ENCODE assay signal across 1 cellular context in genomic region chr18:9086624-9087023, GRCh38.
A peak's percentile ranks its signal among the peaks of the same experiment; 100 is the strongest.
TF ChIP-seq lines count a peak whose summit lies in the region.

No MANE protein-coding gene starts in this region.

TF ChIP-seq in K562, 482 proteins besides CTCF, POLR2A, EP300 and RAD21:
- TF ChIP-seq TAF9B (IDR thresholded peaks at IDR 0.05; ENCODE audit: partially characterized antibody) = no peak
- TF ChIP-seq ZFP1 (CRISPR knock-in tag; IDR thresholded peaks at IDR 0.05) = no peak
- TF ChIP-seq ZZZ3 (IDR thresholded peaks at IDR 0.05) = no peak
- no peak for TF ChIP-seq PATZ1 (CRISPR knock-in tag; IDR thresholded peaks at IDR 0.05; ENCODE audit: borderline replicate concordance)
- peak; percentile 95 for TF ChIP-seq ZNF316 (IDR thresholded peaks at IDR 0.05)
- TF ChIP-seq MAFK (IDR thresholded peaks at IDR 0.05; ENCODE audit: low read length) = peak; percentile 61; the same call in 1 of the 2 replicates
- no peak for TF ChIP-seq HDAC6 (IDR thresholded peaks at IDR 0.05; ENCODE audit: low read depth, low read length)
- TF ChIP-seq HDAC3 (IDR thresholded peaks at IDR 0.05; ENCODE audit: borderline replicate concordance, partially characterized antibody) = no peak
- TF ChIP-seq GTF2F1 (IDR thresholded peaks at IDR 0.05; ENCODE audit: low read depth, low read length) = no peak
- TF ChIP-seq HNRNPUL1 (IDR thresholded peaks at IDR 0.05; ENCODE audit: low read length) = no peak
- TF ChIP-seq STAT5B (CRISPR knock-in tag; IDR thresholded peaks at IDR 0.05) = no peak
- no peak for TF ChIP-seq MTA3 (IDR thresholded peaks at IDR 0.05; ENCODE audit: borderline replicate concordance)
- TF ChIP-seq KHSRP (IDR thresholded peaks at IDR 0.05) = no peak
- TF ChIP-seq, protein P1, sequence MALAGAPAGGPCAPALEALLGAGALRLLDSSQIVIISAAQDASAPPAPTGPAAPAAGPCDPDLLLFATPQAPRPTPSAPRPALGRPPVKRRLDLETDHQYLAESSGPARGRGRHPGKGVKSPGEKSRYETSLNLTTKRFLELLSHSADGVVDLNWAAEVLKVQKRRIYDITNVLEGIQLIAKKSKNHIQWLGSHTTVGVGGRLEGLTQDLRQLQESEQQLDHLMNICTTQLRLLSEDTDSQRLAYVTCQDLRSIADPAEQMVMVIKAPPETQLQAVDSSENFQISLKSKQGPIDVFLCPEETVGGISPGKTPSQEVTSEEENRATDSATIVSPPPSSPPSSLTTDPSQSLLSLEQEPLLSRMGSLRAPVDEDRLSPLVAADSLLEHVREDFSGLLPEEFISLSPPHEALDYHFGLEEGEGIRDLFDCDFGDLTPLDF (CRISPR knock-in tag; IDR thresholded peaks at IDR 0.05) = no peak
- TF ChIP-seq RHOXF2B (CRISPR knock-in tag; conservative IDR thresholded peaks at IDR 0.05) = no peak
- peak; percentile 87 for TF ChIP-seq C11orf30 (IDR thresholded peaks at IDR 0.05; ENCODE audit: low read depth)
- no peak for TF ChIP-seq ZNF280B (CRISPR knock-in tag; IDR thresholded peaks at IDR 0.05)
- TF ChIP-seq MAFF (IDR thresholded peaks at IDR 0.05; ENCODE audit: low read length) = peak; percentile 69
- TF ChIP-seq TCF7L2 (IDR thresholded peaks at IDR 0.05; ENCODE audit: low read depth, low read length) = no peak
- no peak for TF ChIP-seq SMC3 (conservative IDR thresholded peaks at IDR 0.05; ENCODE audit: insufficient read depth, low read depth, low read length)
- TF ChIP-seq LARP7 (IDR thresholded peaks at IDR 0.05) = no peak
- TF ChIP-seq, protein P2, sequence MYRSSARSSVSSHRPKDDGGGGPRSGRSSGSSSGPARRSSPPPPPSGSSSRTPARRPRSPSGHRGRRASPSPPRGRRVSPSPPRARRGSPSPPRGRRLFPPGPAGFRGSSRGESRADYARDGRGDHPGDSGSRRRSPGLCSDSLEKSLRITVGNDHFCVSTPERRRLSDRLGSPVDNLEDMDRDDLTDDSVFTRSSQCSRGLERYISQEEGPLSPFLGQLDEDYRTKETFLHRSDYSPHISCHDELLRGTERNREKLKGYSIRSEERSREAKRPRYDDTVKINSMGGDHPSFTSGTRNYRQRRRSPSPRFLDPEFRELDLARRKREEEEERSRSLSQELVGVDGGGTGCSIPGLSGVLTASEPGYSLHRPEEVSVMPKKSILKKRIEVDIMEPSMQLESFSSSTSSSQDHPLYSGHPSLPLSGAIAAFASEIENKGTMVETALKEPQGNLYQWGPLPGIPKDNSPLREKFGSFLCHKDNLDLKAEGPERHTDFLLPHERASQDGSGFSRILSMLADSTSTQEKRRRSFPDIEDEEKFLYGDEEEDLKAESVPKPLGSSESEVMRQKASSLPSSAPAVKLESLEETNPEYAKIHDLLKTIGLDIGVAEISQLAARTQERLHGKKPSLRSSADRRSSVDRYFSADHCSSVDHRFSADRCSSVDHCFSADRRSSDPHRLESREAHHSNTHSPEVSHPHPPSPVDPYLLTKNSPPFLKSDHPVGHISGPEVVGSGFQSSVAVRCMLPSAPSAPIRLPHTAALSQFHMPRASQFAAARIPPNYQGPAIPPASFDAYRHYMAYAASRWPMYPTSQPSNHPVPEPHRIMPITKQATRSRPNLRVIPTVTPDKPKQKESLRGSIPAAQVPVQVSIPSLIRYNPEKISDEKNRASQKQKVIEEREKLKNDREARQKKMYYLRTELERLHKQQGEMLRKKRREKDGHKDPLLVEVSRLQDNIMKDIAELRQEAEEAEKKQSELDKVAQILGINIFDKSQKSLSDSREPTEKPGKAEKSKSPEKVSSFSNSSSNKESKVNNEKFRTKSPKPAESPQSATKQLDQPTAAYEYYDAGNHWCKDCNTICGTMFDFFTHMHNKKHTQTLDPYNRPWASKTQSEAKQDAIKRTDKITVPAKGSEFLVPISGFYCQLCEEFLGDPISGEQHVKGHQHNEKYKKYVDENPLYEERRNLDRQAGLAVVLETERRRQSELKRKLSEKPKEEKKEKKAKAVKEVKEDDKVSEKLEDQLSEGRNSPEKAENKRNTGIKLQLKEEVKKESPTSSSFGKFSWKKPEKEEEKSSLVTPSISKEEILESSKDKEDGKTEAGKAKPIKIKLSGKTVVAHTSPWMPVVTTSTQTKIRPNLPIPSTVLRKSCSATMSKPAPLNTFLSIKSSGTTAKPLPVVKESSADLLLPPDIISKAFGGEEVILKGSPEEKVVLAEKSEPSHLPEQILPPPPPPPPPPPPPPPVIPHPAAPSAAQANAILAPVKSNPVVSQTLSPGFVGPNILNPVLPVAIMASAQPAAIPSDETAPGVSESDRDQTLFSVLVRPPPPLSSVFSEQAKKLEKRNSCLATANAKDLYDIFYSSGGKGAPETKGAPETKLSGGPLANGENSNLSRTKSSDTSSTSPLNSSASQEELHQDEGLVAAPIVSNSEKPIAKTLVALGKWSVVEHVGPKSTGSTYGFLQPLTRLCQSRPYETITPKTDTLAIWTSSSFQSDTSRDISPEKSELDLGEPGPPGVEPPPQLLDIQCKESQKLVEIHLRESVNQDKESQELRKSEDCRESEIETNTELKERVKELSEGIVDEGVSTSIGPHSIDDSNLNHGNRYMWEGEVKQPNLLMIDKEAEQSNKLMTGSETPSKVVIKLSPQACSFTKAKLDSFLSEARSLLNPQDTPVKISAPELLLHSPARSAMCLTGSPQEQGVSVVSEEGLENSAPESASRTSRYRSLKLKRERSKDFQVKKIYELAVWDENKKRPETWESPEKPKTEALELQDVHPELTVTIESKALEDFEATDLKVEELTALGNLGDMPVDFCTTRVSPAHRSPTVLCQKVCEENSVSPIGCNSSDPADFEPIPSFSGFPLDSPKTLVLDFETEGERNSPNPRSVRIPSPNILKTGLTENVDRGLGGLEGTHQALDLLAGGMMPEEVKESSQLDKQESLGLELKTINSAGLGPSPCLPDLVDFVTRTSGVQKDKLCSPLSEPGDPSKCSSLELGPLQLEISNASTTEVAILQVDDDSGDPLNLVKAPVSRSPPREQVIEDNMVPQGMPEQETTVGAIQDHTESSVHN (IDR thresholded peaks at IDR 0.05; ENCODE audit: borderline replicate concordance in 1 of 2, low read depth in 1 of 2) = no peak
- TF ChIP-seq NFE2L1 (tag; IDR thresholded peaks at IDR 0.05; ENCODE audit: borderline replicate concordance, low read depth) = no peak
- no peak for TF ChIP-seq ZC3H11A (IDR thresholded peaks at IDR 0.05; ENCODE audit: low read depth, low read length)
- peak; percentile 81 for TF ChIP-seq MAFG (tag; conservative IDR thresholded peaks at IDR 0.05)
